1 cellular context compared by ENCODE assay signal in genomic region chr22:50244420-50245213, GRCh38.
TF ChIP-seq lines count a peak whose summit lies in the region.

Gene TUBGCP6 (minus strand): TSS chr22:50245023. CDS start chr22:50244459, 564 bp downstream.

TF ChIP-seq in K562, 482 proteins besides CTCF, POLR2A, EP300 and RAD21 (continued from another document and continues in another):
- TF ChIP-seq ZBTB33 (CRISPR knock-in tag; IDR thresholded peaks at IDR 0.05), result 0 out of 2 replicates have a peak, but pooled peaks have one; percentile 42
- no peak for TF ChIP-seq NFIX (CRISPR knock-in tag; IDR thresholded peaks at IDR 0.05; ENCODE audit: low read depth)
- no peak for TF ChIP-seq ZNF561 (CRISPR knock-in tag; conservative IDR thresholded peaks at IDR 0.05)
- no peak for TF ChIP-seq ZNF609 (CRISPR knock-in tag; IDR thresholded peaks at IDR 0.05; ENCODE audit: borderline replicate concordance)
- TF ChIP-seq NRF1 (conservative IDR thresholded peaks at IDR 0.05 in 1 of 2, IDR thresholded peaks at IDR 0.05 in 1 of 2), result peak; percentile 77 to 82
- peak; percentile 64 for TF ChIP-seq FIP1L1 (IDR thresholded peaks at IDR 0.05; ENCODE audit: low read depth, low read length, poor library complexity, severe bottlenecking)
- no peak for TF ChIP-seq RNF219 (CRISPR knock-in tag; IDR thresholded peaks at IDR 0.05)
- no peak for TF ChIP-seq AFF1 (IDR thresholded peaks at IDR 0.05; ENCODE audit: low read depth in 1 of 2, partially characterized antibody in 2 of 2)
- TF ChIP-seq NCOR1 (IDR thresholded peaks at IDR 0.05), result peak; percentile 17; the same call in 1 of the 2 replicates
- 0 out of 2 replicates have a peak, but pooled peaks have one; percentile 28 for TF ChIP-seq KAT7 (CRISPR knock-in tag; IDR thresholded peaks at IDR 0.05; ENCODE audit: borderline replicate concordance)
- no peak for TF ChIP-seq DPF2 (IDR thresholded peaks at IDR 0.05)
- no peak for TF ChIP-seq ZSCAN29 (IDR thresholded peaks at IDR 0.05)
- TF ChIP-seq L3MBTL2 (IDR thresholded peaks at IDR 0.05), result peak; percentile 65
- no peak for TF ChIP-seq NFRKB (IDR thresholded peaks at IDR 0.05; ENCODE audit: low read depth)
- peak; percentile 34 to 52; a peak in 3 of 4 replicates for TF ChIP-seq FOXA3 (CRISPR knock-in tag; conservative IDR thresholded peaks at IDR 0.05 in 1 of 2, IDR thresholded peaks at IDR 0.05 in 1 of 2)
- peak; percentile 72 for TF ChIP-seq HMGN3 (IDR thresholded peaks at IDR 0.05; ENCODE audit: borderline replicate concordance, extremely low read depth, insufficient read length, low read depth, low read length)
- TF ChIP-seq ZNF408 (CRISPR knock-in tag; IDR thresholded peaks at IDR 0.05; ENCODE audit: low read depth), result no peak
- TF ChIP-seq MYBL2 (IDR thresholded peaks at IDR 0.05; ENCODE audit: low read depth), result no peak
- TF ChIP-seq MYBL2 (CRISPR knock-in tag; IDR thresholded peaks at IDR 0.05; ENCODE audit: borderline replicate concordance), result no peak
- peak in 1 of 3 experiments; percentile 64; a peak in 2 of 6 replicates for TF ChIP-seq ZBTB11 (CRISPR knock-in tag; IDR thresholded peaks at IDR 0.05)
- TF ChIP-seq ZNF512 (tag; IDR thresholded peaks at IDR 0.05), result no peak
- no peak for TF ChIP-seq SMAD1 (IDR thresholded peaks at IDR 0.05; ENCODE audit: low read depth, low read length, partially characterized antibody)
- peak; percentile 98 for TF ChIP-seq GABPA (tag; conservative IDR thresholded peaks at IDR 0.05; ENCODE audit: low read depth)
- TF ChIP-seq FUS (optimal IDR thresholded peaks at IDR 0.05; ENCODE audit: low read depth, low read length), result no peak
- TF ChIP-seq ATF6 (CRISPR knock-in tag; IDR thresholded peaks at IDR 0.05), result no peak
- TF ChIP-seq YBX1 (IDR thresholded peaks at IDR 0.05), result no peak
- no peak for TF ChIP-seq ARID2 (IDR thresholded peaks at IDR 0.05)
- TF ChIP-seq SNAPC5 (CRISPR knock-in tag; IDR thresholded peaks at IDR 0.05), result no peak
- no peak for TF ChIP-seq ZNF23 (CRISPR knock-in tag; IDR thresholded peaks at IDR 0.05)
- no peak for TF ChIP-seq ZNF431 (CRISPR knock-in tag; IDR thresholded peaks at IDR 0.05)
- peak in 1 of 3 experiments; percentile 22 for TF ChIP-seq YY1 (IDR thresholded peaks at IDR 0.05; ENCODE audit: borderline replicate concordance in 1 of 3, control insufficient read depth in 1 of 3, extremely low read depth in 1 of 3, insufficient read depth in 3 of 3, insufficient read length in 1 of 3, insufficient replicate concordance in 2 of 3, low read depth in 1 of 3, low read length in 2 of 3)
- peak; percentile 84 for TF ChIP-seq POLR2B (IDR thresholded peaks at IDR 0.05; ENCODE audit: low read depth, partially characterized antibody)
- no peak for TF ChIP-seq SMC3 (conservative IDR thresholded peaks at IDR 0.05; ENCODE audit: insufficient read depth, low read depth, low read length)
- TF ChIP-seq PCBP1 (IDR thresholded peaks at IDR 0.05; ENCODE audit: low read depth, low read length, poor library complexity, severe bottlenecking), result no peak
- TF ChIP-seq ARNT (IDR thresholded peaks at IDR 0.05), result no peak
- TF ChIP-seq ZNF780A (CRISPR knock-in tag; IDR thresholded peaks at IDR 0.05), result no peak
- no peak for TF ChIP-seq COPS2 (conservative IDR thresholded peaks at IDR 0.05)
- TF ChIP-seq ZNF280B (CRISPR knock-in tag; IDR thresholded peaks at IDR 0.05), result no peak
